Comparison of ENCODE assay signal across 19 cellular contexts in genomic region chr1:163182330-163182949, GRCh38. TPM values are rescaled to one million over a fixed set of nuclear protein-coding genes. Genes with fewer than 3 reads are reported as not detected.
DNase-seq lines count a peak whose midpoint lies in the region; ATAC-seq and TF ChIP-seq lines count a peak whose summit lies in the region.
"Had no signal": no experiment of that assay in that cellular context is flagged by ENCODE, and none has a peak within 500 bp of the region (broad histone marks: within the 10 kb centered on the region; RNA-seq: fewer than 3 reads in every experiment).

No MANE protein-coding gene starts in this region.

- H3K27me3 ChIP-seq in heart left ventricle (no peaks in the 10 kb centered on the region), right atrium auricular region (no peaks in the 10 kb centered on the region), tibial artery (no peaks in the 10 kb centered on the region)
- H3K27me3 ChIP-seq: BE2C had no signal

- peak in 3 of 4 donors; percentile 42 to 71 (median 58) for ATAC-seq in heart left ventricle
- peak; percentile 74 for ATAC-seq in left ventricle myocardium superior
- no peak for ATAC-seq in GM18907 (IDR thresholded peaks at IDR 0.05; ENCODE audit: unreplicated experiment)
- ATAC-seq: HCT116 had no signal

- TF ChIP-seq CTCF in heart left ventricle (IDR thresholded peaks at IDR 0.05) (no peak), right atrium auricular region (IDR thresholded peaks at IDR 0.05) (no peak), tibial artery (IDR thresholded peaks at IDR 0.05) (no peak)

- H3K36me3 ChIP-seq in heart left ventricle (no peaks in the 10 kb centered on the region), right atrium auricular region (no peaks in the 10 kb centered on the region), tibial artery (peaks cover 0 to 5% (median 0%) of the 10 kb centered on the region in 3 donors)

- intact Hi-C loops in heart left ventricle (cut with DNase I): loop anchor here in 1 of 10 donors (10.0 kb wide), 1 partner anchor 112 kb away; no protein-coding TSS in a partner anchor
- intact Hi-C loops in left ventricle myocardium superior (cut with micrococcal nuclease): no loop called here
- intact Hi-C loops in tibial artery (cut with DNase I; ENCODE audit: low total_unique reads): no loop called here

- H3K4me1 ChIP-seq in heart left ventricle: peaks cover 0 to 21% (median 0%) of the 10 kb centered on the region in 12 donors
- no peaks in the 10 kb centered on the region for H3K4me1 ChIP-seq in right atrium auricular region
- peaks cover 0 to 92% (median 12%) of the 10 kb centered on the region in 4 donors for H3K4me1 ChIP-seq in tibial artery

- no peak for TF ChIP-seq POLR2A in heart left ventricle (IDR thresholded peaks at IDR 0.05)

- peak overlapping the region in 6 of 12 donors; percentile 2 to 80 (median 44) for H3K27ac ChIP-seq in heart left ventricle
- H3K27ac ChIP-seq in right atrium auricular region: no peak overlapping the region
- H3K27ac ChIP-seq in tibial artery: peak overlapping the region; percentile 45 to 68
- H3K27ac ChIP-seq: HL-60 had no signal

- H3K4me3 ChIP-seq in heart left ventricle: no peak overlapping the region
- H3K4me3 ChIP-seq in right atrium auricular region: no peak overlapping the region
- no peak overlapping the region for H3K4me3 ChIP-seq in tibial artery

- DNase-seq in heart left ventricle (peak in 3 of 5 donors; percentile 31 to 41 (median 39)), right atrium auricular region (ENCODE audit: low spot score) (no peak), EH (ENCODE audit: low read depth) (peak; percentile 16), left ventricle myocardium superior (no peak), tibial artery (no peak), NCI-H1694 (lab: John Stamatoyannopoulos, UW) (no peak)
- DNase-seq: ACHN; BE2C; C1 segment of cervical spinal cord; Caco-2; CD4-positive, CD25-positive, alpha-beta regulatory T cell; CD8-positive, alpha-beta memory T cell; GDM1; GOT3; H7; HFFc6 had no signal

- WGBS in heart left ventricle, 4 donors: 45 to 79% (median 67%) methylated on average over 2 of the region's 2 CpGs

- H3K9me3 ChIP-seq in heart left ventricle (no peaks in the 10 kb centered on the region), right atrium auricular region (no peaks in the 10 kb centered on the region), tibial artery (no peaks in the 10 kb centered on the region)
- H3K9me3 ChIP-seq: BE2C, Caco-2 had no signal

RNA-seq across cellular contexts. Expression of gene RGS5, which starts 20.3 kb away (rescaled TPM):
- total RNA-seq in heart left ventricle: 100 to 1,000 TPM; 137 to 439 (median 218) TPM
- polyA plus RNA-seq in heart left ventricle: 10 to 100 TPM; 63.3 to 90.2 TPM
- 100 to 1,000 TPM in 1 of 2 donors, 10 to 100 TPM in 1; 43.5 to 381 TPM for total RNA-seq in right atrium auricular region
- total RNA-seq in left ventricle myocardium superior: 278 TPM

Comparison
In these comparisons a context has a peak if more than half of its experiments do, and no peak if none do; other contexts are left out.
1. DNase-seq: peak in heart left ventricle (3 of 5) and EH (single experiment); none in right atrium auricular region (single experiment), left ventricle myocardium superior (single experiment), tibial artery (0 of 2) and NCI-H1694 (single experiment).
2. H3K27ac ChIP-seq: peak in tibial artery (2 of 2); none in right atrium auricular region (0 of 2).